In genomic region chr11:4636962-4637661, GRCh38 we compare ENCODE assay signal across 8 cellular contexts.
DNase-seq lines count a peak whose midpoint lies in the region; ATAC-seq and TF ChIP-seq lines count a peak whose summit lies in the region.

Gene OR51D1 (plus strand): TSS chr11:4637477. CDS start chr11:4639791, 2,314 bp downstream.

- H3K4me3 ChIP-seq in AG09309 (ENCODE audit: control insufficient read depth, low read depth, low read length), result no peak within 1 kb of the TSS
- peak within 1 kb of the TSS; percentile 42 for H3K4me3 ChIP-seq in WI38 (ENCODE audit: low read depth, low read length)

- ATAC-seq in GM18868 (IDR thresholded peaks at IDR 0.05; ENCODE audit: unreplicated experiment) (peak; percentile 98), HG03103 (IDR thresholded peaks at IDR 0.05; ENCODE audit: low read depth, unreplicated experiment) (peak; percentile 93)

- TF ChIP-seq CTCF in AG09309 (IDR thresholded peaks at IDR 0.05; ENCODE audit: control insufficient read depth, insufficient read depth, low read depth, low read length, missing control alignments) (peak; percentile 88), WI38 (IDR thresholded peaks at IDR 0.05; ENCODE audit: low read depth, low read length) (peak; percentile 75)

- no peak within 1 kb of the TSS for H3K27ac ChIP-seq in caudate nucleus (ENCODE audit: low read depth, low read length)

- DNase-seq in AG09309 (ENCODE audit: low read depth) (peak; percentile 13), NCI-H2107 treated with DMSO at 0.1 percent for 48 hours (lab: John Stamatoyannopoulos, UW; ENCODE audit: unreplicated experiment) (peak; percentile 63), caudate nucleus (lab: John Stamatoyannopoulos, UW) (peak in 52 of 61 donors; percentile 1 to 77 (median 24)), kidney glomerular epithelial cell (lab: John Stamatoyannopoulos, UW) (peak; percentile 60)
- DNase-seq in stimulated activated CD4-positive, alpha-beta T cell treated with anti-CD3 and anti-CD28 coated beads, Interleukin-1b, Interleukin-23, amount 100 ng/mL, for 4 hours (ENCODE audit: low read depth in 2 of 2), result peak; percentile 52 to 60

Comparison
In these comparisons a context has a peak if more than half of its experiments do, and no peak if none do; other contexts are left out.
1. DNase-seq: peak in every context shown above with its lines; median percentile 63 in NCI-H2107 treated with DMSO at 0.1 percent for 48 hours; 60 in kidney glomerular epithelial cell; 56 in stimulated activated CD4-positive, alpha-beta T cell treated with anti-CD3 and anti-CD28 coated beads, Interleukin-1b, Interleukin-23, amount 100 ng/mL, for 4 hours; 24 in caudate nucleus; 13 in AG09309.